ENCODE assay signal across 28 cellular contexts in the genomic region with DNA sequence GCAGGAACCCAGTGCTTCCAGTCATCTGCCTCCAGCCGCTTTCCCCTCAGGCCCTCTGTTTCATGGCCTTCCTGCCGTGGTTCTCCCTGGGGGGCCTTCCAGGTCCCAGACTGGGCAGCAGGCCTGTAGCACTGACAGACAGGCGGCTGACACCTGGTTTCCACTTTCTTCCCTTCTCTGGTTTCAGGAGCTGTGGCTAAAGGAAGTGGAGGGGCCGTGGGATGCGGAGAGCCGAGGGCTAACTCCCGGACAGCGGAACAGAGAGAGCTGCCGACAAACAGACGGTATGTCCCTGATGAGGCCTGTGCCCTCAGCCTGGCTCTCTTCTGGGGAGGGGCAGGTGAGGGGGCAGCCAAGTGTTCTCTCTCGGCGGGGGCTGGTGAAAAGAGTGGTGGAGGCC. TPM values are rescaled to one million over a fixed set of nuclear protein-coding genes. Genes with fewer than 3 reads are reported as not detected.
"Had no signal": no experiment of that assay in that cellular context is flagged by ENCODE, and none has a peak within 500 bp of the region (broad histone marks: within the 10 kb centered on the region; RNA-seq: fewer than 3 reads in every experiment).

No MANE protein-coding gene starts in this region.

- H3K27me3 ChIP-seq: heart left ventricle, thyroid gland had no signal

- H3K27ac ChIP-seq: parathyroid adenoma, WERI-Rb-1 had no signal

- DNase-seq: activated CD4-positive, CD25-positive, alpha-beta regulatory T cell treated with anti-CD3 and anti-CD28 coated beads, Interleukin-2, amount 50 U/mL, for 72 hours; activated naive CD4-positive, alpha-beta T cell; activated T-cell treated with anti-CD3 and anti-CD28 coated beads, Interleukin-2, amount 50 U/mL, for 1 hour; amygdala; caudate nucleus; effector CD4-positive, alpha-beta T cell; heart left ventricle; left colon; lower lobe of right lung; nucleus accumbens; stimulated activated CD4-positive, alpha-beta T cell treated with anti-CD3 and anti-CD28 coated beads, Interleukin-15, amount 100 ng/mL, for 24 hours; stimulated activated CD4-positive, alpha-beta T cell treated with anti-CD3 and anti-CD28 coated beads, Interleukin-2, amount 100 ng/mL, for 48 hours; stimulated activated CD8-positive, alpha-beta memory T cell treated with anti-CD3 and anti-CD28 coated beads, Interleukin-4, amount 100 ng/mL, for 48 hours; stimulated activated naive CD8-positive, alpha-beta T cell treated with anti-CD3 and anti-CD28 coated beads, Interleukin-15, Interleukin-2, amounts not matched to agents 100 U/mL and 50 U/mL, for 24 hours; substantia nigra; T-helper 1 cell; WERI-Rb-1 had no signal

- H3K36me3 Mint-ChIP-seq: activated naive CD8-positive, alpha-beta T cell had no signal

- H3K27ac Mint-ChIP-seq: activated naive CD8-positive, alpha-beta T cell; activated T-helper 2 cell treated with anti-CD3 and anti-CD28 coated beads, Interferon-gamma antibody, Interleukin-2, Interleukin-4, amounts not matched to agents 10 μg/mL and 5 μg/mL and 100 μg/mL, durations not matched to agents 14 hours and 24 hours and 36 hours; dendritic cell treated with granulocyte-macrophage colony-stimulating factor and Interleukin-4, amounts not matched to agents 40 ng/mL and 50 ng/mL, for 4 days had no signal

- H3K4me3 ChIP-seq: heart left ventricle, lower lobe of right lung, smooth muscle cell, thyroid gland had no signal

- H3K4me3 Mint-ChIP-seq: activated naive CD8-positive, alpha-beta T cell; dendritic cell treated with granulocyte-macrophage colony-stimulating factor and Interleukin-4, amounts not matched to agents 40 ng/mL and 50 ng/mL, for 4 days; mesothelial cell of epicardium; nephron had no signal

- ATAC-seq: heart left ventricle; left colon; lower lobe of right lung; sciatic nerve; stimulated activated naive CD8-positive, alpha-beta T cell treated with anti-CD3 and anti-CD28 coated beads, Interleukin-15, Interleukin-2, amounts not matched to agents 100 U/mL and 50 U/mL, for 24 hours had no signal

- H3K9me3 ChIP-seq: heart left ventricle, lower lobe of right lung, thyroid gland had no signal

- H3K9me3 Mint-ChIP-seq: activated T-helper 2 cell treated with anti-CD3 and anti-CD28 coated beads, Interferon-gamma antibody, Interleukin-2, Interleukin-4, amounts not matched to agents 10 μg/mL and 5 μg/mL and 100 μg/mL, durations not matched to agents 14 hours and 24 hours and 36 hours; dendritic cell treated with granulocyte-macrophage colony-stimulating factor and Interleukin-4, amounts not matched to agents 40 ng/mL and 50 ng/mL, for 4 days; mesothelial cell of epicardium; nephron had no signal

- H3K27me3 Mint-ChIP-seq: activated naive CD8-positive, alpha-beta T cell; dendritic cell treated with granulocyte-macrophage colony-stimulating factor and Interleukin-4, amounts not matched to agents 40 ng/mL and 50 ng/mL, for 4 days had no signal

RNA-seq across cellular contexts. Expression of gene LRRC73, which starts 12.5 kb away (rescaled TPM):
- total RNA-seq: epithelial cell of proximal tubule, urinary bladder had no signal
